In genomic region chr10:131901181-131901829, GRCh38 we compare ENCODE assay signal across 1 cellular context.
A peak's percentile ranks its signal among the peaks of the same experiment; 100 is the strongest.
TF ChIP-seq lines count a peak whose summit lies in the region.

No MANE protein-coding gene starts in this region.

TF ChIP-seq in HepG2, 621 proteins besides CTCF, POLR2A, EP300 and RAD21 (continued from another document):
- TF ChIP-seq ZHX2 (IDR thresholded peaks at IDR 0.05; ENCODE audit: low read depth) (no peak), ZHX2 (CRISPR knock-in tag; IDR thresholded peaks at IDR 0.05; ENCODE audit: borderline replicate concordance) (no peak), IKZF1 (IDR thresholded peaks at IDR 0.05) (no peak), MTA1 (CRISPR knock-in tag; IDR thresholded peaks at IDR 0.05; ENCODE audit: borderline replicate concordance) (no peak), POGK (CRISPR knock-in tag; conservative IDR thresholded peaks at IDR 0.05) (peak; percentile 61; the same call in 1 of the 2 replicates)
